ENCODE assay signal across 8 cellular contexts in the genomic region with DNA sequence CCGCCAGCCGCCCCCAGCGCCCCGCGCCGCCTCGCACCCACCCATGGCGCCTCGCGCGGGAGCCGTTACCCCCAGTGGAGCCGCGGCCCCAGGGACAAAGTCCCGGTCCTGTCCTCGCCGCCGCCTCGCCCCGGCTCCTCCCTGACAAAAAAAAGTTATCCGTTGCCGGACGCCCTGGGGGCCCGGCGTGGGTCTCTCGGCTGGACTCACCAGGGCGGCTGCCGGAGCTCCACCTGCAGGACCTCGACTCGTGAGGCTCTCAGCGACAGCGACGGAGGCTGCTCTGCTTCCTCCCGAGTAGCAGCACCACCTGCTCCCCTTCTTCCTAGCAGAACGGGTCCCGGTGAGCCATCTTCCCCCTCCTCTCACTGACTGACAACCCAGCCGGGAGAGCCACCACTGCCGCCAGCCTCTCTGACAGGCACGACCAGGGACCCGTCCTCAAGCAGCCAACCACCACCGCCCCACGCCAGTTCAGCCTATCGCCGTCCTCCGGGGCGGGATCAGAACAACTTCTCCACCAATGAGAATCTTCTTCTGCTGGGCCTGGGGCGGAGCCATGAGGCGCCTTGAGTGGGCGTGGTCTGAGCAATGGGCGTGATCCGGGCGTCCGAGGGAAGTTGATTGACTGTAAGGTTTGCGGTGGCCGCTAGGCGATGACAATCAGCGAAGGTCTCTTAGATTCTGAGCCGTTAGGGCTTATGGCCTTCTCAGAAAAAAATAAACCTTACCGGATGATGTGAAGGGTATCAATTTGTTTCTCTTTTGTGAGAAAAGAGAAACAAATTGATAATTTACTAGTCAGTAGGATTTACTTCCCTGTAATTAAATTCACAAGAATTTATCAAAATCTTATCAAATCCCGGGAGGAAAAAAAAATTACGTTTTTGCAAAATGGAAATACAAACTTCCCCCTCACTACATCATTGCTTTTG. TPM values are rescaled to one million over a fixed set of nuclear protein-coding genes. Genes with fewer than 3 reads are reported as not detected.
DNase-seq lines count a peak whose midpoint lies in the region; ATAC-seq, FAIRE-seq and TF ChIP-seq lines count a peak whose summit lies in the region.

A gene (minus strand): TSS at position 416 of the 935 bp plus-strand sequence. CDS start 23,019 bp downstream, outside the sequence.

- H3K79me2 ChIP-seq in OCI-LY1 (ENCODE audit: insufficient read depth, low read length): no peaks in the 10 kb centered on the region
- peaks cover 35% of the 10 kb centered on the region for H3K79me2 ChIP-seq in endothelial cell of umbilical vein (ENCODE audit: control insufficient read depth, insufficient read depth, low read length)

- peak; percentile 96 for TF ChIP-seq POLR2A in endothelial cell of umbilical vein (IDR thresholded peaks at IDR 0.05; ENCODE audit: low read depth, low read length)

- no peaks in the 10 kb centered on the region for H3K9me1 ChIP-seq in endothelial cell of umbilical vein (replicated peaks; ENCODE audit: control insufficient read depth, extremely low read depth, insufficient read depth, low read length)

- FAIRE-seq in endothelial cell of umbilical vein (lab: Jason Lieb, UNC): peak; percentile 99

- peak within 1 kb of the TSS; percentile 97 for H3K4me2 ChIP-seq in OCI-LY1 (ENCODE audit: low read length)
- H3K4me2 ChIP-seq in endothelial cell of umbilical vein (ENCODE audit: insufficient read depth, low read length): peak within 1 kb of the TSS; percentile 98

- DNase-seq in DMS 273 treated with DMSO at 0.1 percent for 48 hours (lab: John Stamatoyannopoulos, UW): peak; percentile 99
- peak; percentile 98 for DNase-seq in HuH-7 (ENCODE audit: low spot score)
- peak; percentile 96 for DNase-seq in activated CD8-positive, alpha-beta memory T cell treated with anti-CD3 and anti-CD28 coated beads, Interleukin-2, amount 50 U/mL, for 48 hours
- peak; percentile 99 for DNase-seq in endothelial cell of umbilical vein (ENCODE audit: low read depth, low spot score)
- peak; percentile 99 for DNase-seq in middle frontal gyrus (ENCODE audit: extremely low spot score, low spot score)
- peak; percentile 97 to 98 for DNase-seq in stimulated activated CD8-positive, alpha-beta memory T cell treated with anti-CD3 and anti-CD28 coated beads, Interleukin-2, amount 100 ng/mL, for 48 hours (ENCODE audit: low read depth in 2 of 2)

- H3F3A ChIP-seq in OCI-LY1 (ENCODE audit: insufficient read depth, low read length): no peaks in the 10 kb centered on the region

- peaks cover 39% of the 10 kb centered on the region for H3K4me1 ChIP-seq in OCI-LY1 (ENCODE audit: insufficient read depth, low read length, severe bottlenecking)
- H3K4me1 ChIP-seq in endothelial cell of umbilical vein (ENCODE audit: control insufficient read depth, extremely low read depth, insufficient read depth, low read length): peaks cover 47% of the 10 kb centered on the region

- POLR2A ChIA-PET in endothelial cell of umbilical vein (lab: Charles Lee): no interaction called here

- peak; percentile 95 for ATAC-seq in GM21515 (IDR thresholded peaks at IDR 0.05; ENCODE audit: unreplicated experiment)

- dilution Hi-C loops in endothelial cell of umbilical vein (cut with MboI; ENCODE audit: extremely low pct_ligation_motif_present, low sequenced_read_pairs): no loop called here

- H3K36me3 ChIP-seq in OCI-LY1 (ENCODE audit: insufficient read depth, low read length) (no peaks in the 10 kb centered on the region), endothelial cell of umbilical vein (ENCODE audit: control insufficient read depth in 2 of 2, extremely low read depth in 1 of 2, insufficient read depth in 2 of 2, low read length in 2 of 2) (no peaks in the 10 kb centered on the region)

- H3K27me3 ChIP-seq in OCI-LY1 (ENCODE audit: insufficient read depth, low read length) (no peaks in the 10 kb centered on the region), endothelial cell of umbilical vein (ENCODE audit: control insufficient read depth in 2 of 2, insufficient read depth in 2 of 2, low read length in 2 of 2) (no peaks in the 10 kb centered on the region)

- H3K4me3 ChIP-seq in OCI-LY1 (ENCODE audit: low read depth, low read length, poor library complexity, severe bottlenecking) (peak within 1 kb of the TSS; percentile 83), endothelial cell of umbilical vein (replicated peaks in 1 of 3; ENCODE audit: insufficient read depth in 1 of 3, low read depth in 1 of 3, low read length in 3 of 3) (peak within 1 kb of the TSS; percentile 66 to 94 (median 71))

- no peaks in the 10 kb centered on the region for H4K20me1 ChIP-seq in OCI-LY1 (ENCODE audit: insufficient read depth, low read length)
- H4K20me1 ChIP-seq in endothelial cell of umbilical vein (replicated peaks; ENCODE audit: control insufficient read depth, extremely low read depth, insufficient read depth, low read length): peaks cover 13% of the 10 kb centered on the region

- H3K9ac ChIP-seq in OCI-LY1 (ENCODE audit: low read length) (peak within 1 kb of the TSS; percentile 73), endothelial cell of umbilical vein (replicated peaks; ENCODE audit: extremely low read depth, insufficient read depth, low read length) (peak within 1 kb of the TSS; percentile 70)

- CTCF ChIA-PET in endothelial cell of umbilical vein (lab: Charles Lee): interaction anchor here (0.8 to 3.5 kb wide), 6 partner anchors 28 to 231 kb away, joined by 3 to 18 read pairs (median 4); no protein-coding TSS in a partner anchor

- H2AFZ ChIP-seq in OCI-LY1 (ENCODE audit: low read length) (peak within 1 kb of the TSS; percentile 79), endothelial cell of umbilical vein (ENCODE audit: low read depth, low read length) (peak within 1 kb of the TSS; percentile 92)

- intact Hi-C loops in endothelial cell of umbilical vein (cut with micrococcal nuclease): loop anchor here (1.0 to 10.0 kb wide), 8 partner anchors 41 to 1699 kb away; a partner anchor contains a TSS

- TF ChIP-seq CTCF in OCI-LY1 (IDR thresholded peaks at IDR 0.05; ENCODE audit: low read length) (peak; percentile 58), endothelial cell of umbilical vein (IDR thresholded peaks at IDR 0.05; ENCODE audit: extremely low read depth in 1 of 2, insufficient read depth in 1 of 2, low read depth in 1 of 2, low read length in 2 of 2) (peak; percentile 59 to 72)

- H3K27ac ChIP-seq in OCI-LY1 (ENCODE audit: low read depth, low read length, poor library complexity, severe bottlenecking) (peak within 1 kb of the TSS; percentile 8), endothelial cell of umbilical vein (ENCODE audit: insufficient read depth, low read depth, low read length) (peak within 1 kb of the TSS; percentile 20)

- H3K9me3 ChIP-seq in OCI-LY1 (ENCODE audit: low read length): no peaks in the 10 kb centered on the region
- H3K9me3 ChIP-seq in endothelial cell of umbilical vein (replicated peaks; ENCODE audit: control insufficient read depth, insufficient read depth, low read length): no peaks in the 10 kb centered on the region

- H3K9me2 ChIP-seq in OCI-LY1 (ENCODE audit: low read depth, low read length): no peaks in the 10 kb centered on the region

- BruUV-seq in endothelial cell of umbilical vein (replicated peaks; lab: Mats Ljungman, UMichigan): no TSS peak

TF ChIP-seq in endothelial cell of umbilical vein, 7 proteins besides CTCF, POLR2A, EP300 and RAD21:
- TF ChIP-seq POLR2AphosphoS5 (IDR thresholded peaks at IDR 0.05; ENCODE audit: insufficient read depth, low read depth, low read length) (peak; percentile 93), EZH2 (IDR thresholded peaks at IDR 0.05; ENCODE audit: borderline replicate concordance, low read depth, low read length, severe bottlenecking) (no peak), GATA2 (IDR thresholded peaks at IDR 0.05; ENCODE audit: insufficient read depth, insufficient read length, low read depth, low read length) (peak; percentile 9), JUN (IDR thresholded peaks at IDR 0.05; ENCODE audit: borderline replicate concordance, insufficient read depth, insufficient read length, low read depth) (no peak), MYC (IDR thresholded peaks at IDR 0.05; ENCODE audit: low read depth, low read length) (no peak), FOS (IDR thresholded peaks at IDR 0.05; ENCODE audit: borderline replicate concordance, insufficient read depth, low read length) (no peak)
- TF ChIP-seq, protein P1, sequence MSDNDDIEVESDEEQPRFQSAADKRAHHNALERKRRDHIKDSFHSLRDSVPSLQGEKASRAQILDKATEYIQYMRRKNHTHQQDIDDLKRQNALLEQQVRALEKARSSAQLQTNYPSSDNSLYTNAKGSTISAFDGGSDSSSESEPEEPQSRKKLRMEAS (IDR thresholded peaks at IDR 0.05; ENCODE audit: insufficient read depth, insufficient read length): no peak

RNA-seq across cellular contexts. Expression of the gene that starts here (rescaled TPM):
- 43.2 and 51.8 TPM in 2 replicates for total RNA-seq in endothelial cell of umbilical vein
- 9.5 and 14.5 TPM in 2 replicates for polyA plus RNA-seq in endothelial cell of umbilical vein
- polyA plus RNA-seq in endothelial cell of umbilical vein (2011; cell fraction: cytosol; rRNA removed): 19.3 and 25.8 TPM in 2 replicates
- polyA plus RNA-seq in endothelial cell of umbilical vein (2011; cell fraction: nucleus; rRNA removed): 24.6 and 42.4 TPM in 2 replicates
- polyA plus RNA-seq in endothelial cell of umbilical vein (2012): 30.7 and 38.5 TPM in 2 replicates
- polyA minus RNA-seq in endothelial cell of umbilical vein: 21.0 and 29.4 TPM in 2 replicates
- polyA minus RNA-seq in endothelial cell of umbilical vein (2011; cell fraction: cytosol; rRNA and poly(A)+ RNA removed): 13.4 TPM
- 38.2 and 42.8 TPM in 2 replicates for polyA minus RNA-seq in endothelial cell of umbilical vein (2011; cell fraction: nucleus; rRNA and poly(A)+ RNA removed)

Comparison
In these comparisons a context has a peak if more than half of its experiments do, and no peak if none do; other contexts are left out.
1. Peak in every context shown above with its lines: DNase-seq, ATAC-seq, H3K4me3 ChIP-seq and H3K27ac ChIP-seq.